1 cellular context compared by ENCODE assay signal in the genomic region with DNA sequence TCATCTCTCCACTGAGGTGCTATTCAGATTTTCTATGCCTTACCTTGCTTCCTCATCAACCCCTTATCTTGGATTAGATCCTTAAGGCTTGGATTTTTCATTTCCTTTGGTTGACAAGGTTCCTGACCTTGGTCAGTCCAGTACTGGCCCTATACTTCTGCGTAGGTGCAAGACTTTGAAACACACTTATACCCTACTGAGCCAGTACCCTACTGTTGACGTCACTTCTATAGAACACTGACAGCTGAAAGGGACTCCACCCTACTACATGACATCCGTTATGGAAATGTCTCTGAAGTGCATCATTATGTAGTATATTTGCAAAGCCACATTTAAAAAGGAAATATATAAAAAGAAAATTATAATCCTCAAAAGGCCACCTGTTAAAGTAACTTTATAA.
TF ChIP-seq lines count a peak whose summit lies in the region.

No MANE protein-coding gene starts in this region.

TF ChIP-seq in HepG2, 621 proteins besides CTCF, POLR2A, EP300 and RAD21 (continued from another document):
- TF ChIP-seq, protein P1, sequence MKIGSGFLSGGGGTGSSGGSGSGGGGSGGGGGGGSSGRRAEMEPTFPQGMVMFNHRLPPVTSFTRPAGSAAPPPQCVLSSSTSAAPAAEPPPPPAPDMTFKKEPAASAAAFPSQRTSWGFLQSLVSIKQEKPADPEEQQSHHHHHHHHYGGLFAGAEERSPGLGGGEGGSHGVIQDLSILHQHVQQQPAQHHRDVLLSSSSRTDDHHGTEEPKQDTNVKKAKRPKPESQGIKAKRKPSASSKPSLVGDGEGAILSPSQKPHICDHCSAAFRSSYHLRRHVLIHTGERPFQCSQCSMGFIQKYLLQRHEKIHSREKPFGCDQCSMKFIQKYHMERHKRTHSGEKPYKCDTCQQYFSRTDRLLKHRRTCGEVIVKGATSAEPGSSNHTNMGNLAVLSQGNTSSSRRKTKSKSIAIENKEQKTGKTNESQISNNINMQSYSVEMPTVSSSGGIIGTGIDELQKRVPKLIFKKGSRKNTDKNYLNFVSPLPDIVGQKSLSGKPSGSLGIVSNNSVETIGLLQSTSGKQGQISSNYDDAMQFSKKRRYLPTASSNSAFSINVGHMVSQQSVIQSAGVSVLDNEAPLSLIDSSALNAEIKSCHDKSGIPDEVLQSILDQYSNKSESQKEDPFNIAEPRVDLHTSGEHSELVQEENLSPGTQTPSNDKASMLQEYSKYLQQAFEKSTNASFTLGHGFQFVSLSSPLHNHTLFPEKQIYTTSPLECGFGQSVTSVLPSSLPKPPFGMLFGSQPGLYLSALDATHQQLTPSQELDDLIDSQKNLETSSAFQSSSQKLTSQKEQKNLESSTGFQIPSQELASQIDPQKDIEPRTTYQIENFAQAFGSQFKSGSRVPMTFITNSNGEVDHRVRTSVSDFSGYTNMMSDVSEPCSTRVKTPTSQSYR (CRISPR knock-in tag; IDR thresholded peaks at IDR 0.05; ENCODE audit: borderline replicate concordance), result no peak
